ENCODE assay signal across 27 cellular contexts in the genomic region with DNA sequence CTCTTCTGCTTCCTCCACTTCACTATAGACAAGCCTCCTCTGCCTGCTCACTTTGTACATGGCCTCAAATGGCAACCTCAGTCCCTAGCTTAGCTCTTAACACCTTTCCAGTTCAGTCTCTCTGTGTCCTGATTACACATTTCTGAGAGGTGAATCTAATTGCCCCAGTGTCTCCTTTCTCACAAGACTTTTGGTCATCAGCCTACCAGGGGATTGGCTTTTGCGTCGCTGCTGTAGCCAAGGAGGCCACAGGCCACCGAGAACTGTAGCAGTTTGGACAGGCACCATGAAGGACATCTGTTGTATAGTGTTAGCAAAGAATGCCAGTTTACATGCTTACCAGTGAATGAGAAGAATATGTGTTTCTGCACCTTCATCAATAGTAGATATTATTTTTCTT. TPM values are rescaled to one million over a fixed set of nuclear protein-coding genes. Genes with fewer than 3 reads are reported as not detected.
DNase-seq lines count a peak whose midpoint lies in the region; ATAC-seq and TF ChIP-seq lines count a peak whose summit lies in the region.
"Had no signal": no experiment of that assay in that cellular context is flagged by ENCODE, and none has a peak within 500 bp of the region (broad histone marks: within the 10 kb centered on the region; RNA-seq: fewer than 3 reads in every experiment).

No MANE protein-coding gene starts in this region.

- H3K27ac ChIP-seq in VCaP (peak overlapping the region; percentile 73), skeletal muscle tissue (ENCODE audit: low read depth, low read length) (peak overlapping the region; percentile 19)
- H3K27ac ChIP-seq: GM23248, lower lobe of right lung, RWPE1, SK-N-MC, WERI-Rb-1 had no signal

- H3K27me3 ChIP-seq in skeletal muscle tissue (ENCODE audit: control insufficient read depth in 3 of 3, insufficient read depth in 3 of 3, low read length in 3 of 3): no peaks in the 10 kb centered on the region

- no peak overlapping the region for H3K4me3 ChIP-seq in skeletal muscle tissue (ENCODE audit: low read length in 3 of 3)
- H3K4me3 ChIP-seq: GM23248, lower lobe of right lung, mucosa of descending colon, SK-N-MC had no signal

- DNase-seq in activated CD8-positive, alpha-beta T cell treated with anti-CD3 and anti-CD28 coated beads for 36 hours: no peak
- DNase-seq in activated CD8-positive, alpha-beta T cell treated with anti-CD3 and anti-CD28 coated beads, Interleukin-2, amount 10 ng/mL, durations not matched to agents 7 days and 5 days: no peak
- DNase-seq in effector memory CD8-positive, alpha-beta T cell: no peak
- DNase-seq in inferior parietal cortex (ENCODE audit: extremely low spot score) (no peak), foreskin melanocyte (no peak), dermis blood vessel endothelial cell (no peak)
- DNase-seq: activated CD4-positive, alpha-beta T cell treated with anti-CD3 and anti-CD28 coated beads, Interleukin-2, amount 50 U/mL, for 4 hours; activated naive CD4-positive, alpha-beta T cell treated with Interleukin-2 at 50 U/mL for 16 hours; central memory CD4-positive, alpha-beta T cell; erythroblast; GF-D8; GM23248; islet precursor cell; lower lobe of right lung; mucosa of descending colon; NCI-H2081; NCI-H345; NCI-H774; WERI-Rb-1 had no signal

- H3K9me3 ChIP-seq in skeletal muscle tissue (ENCODE audit: control insufficient read depth in 3 of 3, low read length in 3 of 3): no peaks in the 10 kb centered on the region
- H3K9me3 ChIP-seq: lower lobe of right lung, mucosa of descending colon had no signal

- no peaks in the 10 kb centered on the region for H3K27me3 Mint-ChIP-seq in activated CD8-positive, alpha-beta T cell treated with anti-CD3 and anti-CD28 coated beads for 36 hours
- H3K27me3 Mint-ChIP-seq in activated CD8-positive, alpha-beta T cell treated with anti-CD3 and anti-CD28 coated beads, Interleukin-2, amount 10 ng/mL, durations not matched to agents 7 days and 5 days (ENCODE audit: low read depth): no peaks in the 10 kb centered on the region
- no peaks in the 10 kb centered on the region for H3K27me3 Mint-ChIP-seq in effector memory CD8-positive, alpha-beta T cell
- H3K27me3 Mint-ChIP-seq: IgD-negative memory B cell, type B pancreatic cell had no signal

- peaks cover 19 to 30% (median 29%) of the 10 kb centered on the region in 3 donors for H3K4me1 ChIP-seq in skeletal muscle tissue (ENCODE audit: control insufficient read depth in 3 of 3, insufficient read depth in 3 of 3, low read length in 3 of 3)

- H3K9me3 Mint-ChIP-seq in activated CD8-positive, alpha-beta T cell treated with anti-CD3 and anti-CD28 coated beads for 36 hours: no peaks in the 10 kb centered on the region
- H3K9me3 Mint-ChIP-seq in activated CD8-positive, alpha-beta T cell treated with anti-CD3 and anti-CD28 coated beads, Interleukin-2, amount 10 ng/mL, durations not matched to agents 7 days and 5 days (ENCODE audit: insufficient read depth): no peaks in the 10 kb centered on the region
- no peaks in the 10 kb centered on the region for H3K9me3 Mint-ChIP-seq in effector memory CD8-positive, alpha-beta T cell
- H3K9me3 Mint-ChIP-seq: IgD-negative memory B cell, neural crest cell, type B pancreatic cell had no signal

- CTCF ChIA-PET in activated CD8-positive, alpha-beta T cell treated with anti-CD3 and anti-CD28 coated beads for 36 hours (lab: Charles Lee): no interaction called here
- CTCF ChIA-PET in activated CD8-positive, alpha-beta T cell treated with anti-CD3 and anti-CD28 coated beads, Interleukin-2, amount 10 ng/mL, durations not matched to agents 7 days and 5 days (lab: Charles Lee): interaction anchor here (1.4 kb wide), 1 partner anchor 68 kb away, joined by 3 read pairs; no protein-coding TSS in a partner anchor

- H3K4me3 Mint-ChIP-seq in activated CD8-positive, alpha-beta T cell treated with anti-CD3 and anti-CD28 coated beads for 36 hours: no peak overlapping the region
- no peak overlapping the region for H3K4me3 Mint-ChIP-seq in activated CD8-positive, alpha-beta T cell treated with anti-CD3 and anti-CD28 coated beads, Interleukin-2, amount 10 ng/mL, durations not matched to agents 7 days and 5 days
- no peak overlapping the region for H3K4me3 Mint-ChIP-seq in effector memory CD8-positive, alpha-beta T cell
- H3K4me3 Mint-ChIP-seq: neural crest cell, type B pancreatic cell had no signal

- H3K4me1 Mint-ChIP-seq in activated CD8-positive, alpha-beta T cell treated with anti-CD3 and anti-CD28 coated beads for 36 hours (ENCODE audit: low read depth): peaks cover 50% of the 10 kb centered on the region
- H3K4me1 Mint-ChIP-seq in activated CD8-positive, alpha-beta T cell treated with anti-CD3 and anti-CD28 coated beads, Interleukin-2, amount 10 ng/mL, durations not matched to agents 7 days and 5 days (ENCODE audit: low read depth): peaks cover 27% of the 10 kb centered on the region
- peaks cover 29 to 50% of the 10 kb centered on the region in 2 donors for H3K4me1 Mint-ChIP-seq in effector memory CD8-positive, alpha-beta T cell (ENCODE audit: low read depth in 2 of 2)

- peaks cover 52% of the 10 kb centered on the region for H3K36me3 Mint-ChIP-seq in activated CD8-positive, alpha-beta T cell treated with anti-CD3 and anti-CD28 coated beads for 36 hours (ENCODE audit: low read depth)
- peaks cover 49% of the 10 kb centered on the region for H3K36me3 Mint-ChIP-seq in activated CD8-positive, alpha-beta T cell treated with anti-CD3 and anti-CD28 coated beads, Interleukin-2, amount 10 ng/mL, durations not matched to agents 7 days and 5 days (ENCODE audit: low read depth)
- H3K36me3 Mint-ChIP-seq in effector memory CD8-positive, alpha-beta T cell (ENCODE audit: insufficient read depth): peaks cover 38% of the 10 kb centered on the region

- peak overlapping the region; percentile 5 for H3K27ac Mint-ChIP-seq in activated CD8-positive, alpha-beta T cell treated with anti-CD3 and anti-CD28 coated beads for 36 hours
- no peak overlapping the region for H3K27ac Mint-ChIP-seq in activated CD8-positive, alpha-beta T cell treated with anti-CD3 and anti-CD28 coated beads, Interleukin-2, amount 10 ng/mL, durations not matched to agents 7 days and 5 days
- H3K27ac Mint-ChIP-seq in effector memory CD8-positive, alpha-beta T cell: peak overlapping the region; percentile 6 to 47
- H3K27ac Mint-ChIP-seq: IgD-negative memory B cell, type B pancreatic cell had no signal

- H3K9ac ChIP-seq in skeletal muscle tissue (ENCODE audit: low read depth in 1 of 3, low read length in 3 of 3): peak overlapping the region in 1 of 3 donors; percentile 48
- H3K9ac ChIP-seq: GM23248 had no signal

- ATAC-seq in activated CD8-positive, alpha-beta T cell treated with anti-CD3 and anti-CD28 coated beads for 36 hours: no peak
- no peak for ATAC-seq in activated CD8-positive, alpha-beta T cell treated with anti-CD3 and anti-CD28 coated beads, Interleukin-2, amount 10 ng/mL, durations not matched to agents 7 days and 5 days
- ATAC-seq in effector memory CD8-positive, alpha-beta T cell (replicated peaks): no peak
- ATAC-seq: lower lobe of right lung, mucosa of descending colon, sciatic nerve had no signal

- TF ChIP-seq CTCF in activated CD8-positive, alpha-beta T cell treated with anti-CD3 and anti-CD28 coated beads for 36 hours (IDR thresholded peaks at IDR 0.05): no peak
- TF ChIP-seq CTCF in VCaP (conservative IDR thresholded peaks at IDR 0.05): no peak

- peaks cover 3 to 16% (median 16%) of the 10 kb centered on the region in 3 donors for H3K36me3 ChIP-seq in skeletal muscle tissue (ENCODE audit: control insufficient read depth in 3 of 3, insufficient read depth in 3 of 3, low read length in 3 of 3)

- intact Hi-C loops in activated CD8-positive, alpha-beta T cell treated with anti-CD3 and anti-CD28 coated beads for 36 hours (cut with micrococcal nuclease): no loop called here

- POLR2A ChIA-PET in activated CD8-positive, alpha-beta T cell treated with anti-CD3 and anti-CD28 coated beads for 36 hours (lab: Charles Lee): interaction anchor here (1.2 kb wide), 1 partner anchor 9 kb away, joined by 4 read pairs; a partner anchor contains a TSS
- POLR2A ChIA-PET in activated CD8-positive, alpha-beta T cell treated with anti-CD3 and anti-CD28 coated beads, Interleukin-2, amount 10 ng/mL, durations not matched to agents 7 days and 5 days (lab: Charles Lee): interaction anchor here (1.0 kb wide), 1 partner anchor 9 kb away, joined by 4 read pairs; a partner anchor contains a TSS

RNA-seq across cellular contexts. Expression of a gene that starts 8.5 kb away (rescaled TPM):
- 10 to 100 TPM; 68.2 to 78.7 TPM for total RNA-seq in activated CD8-positive, alpha-beta T cell treated with anti-CD3 and anti-CD28 coated beads for 36 hours
- 10 to 100 TPM; 52.5 to 62.4 TPM for total RNA-seq in activated CD8-positive, alpha-beta T cell treated with anti-CD3 and anti-CD28 coated beads, Interleukin-2, amount 10 ng/mL, durations not matched to agents 7 days and 5 days
- 35.0 TPM for total RNA-seq in skeletal muscle tissue
- 26.0 and 48.1 TPM in 2 replicates for total RNA-seq in dermis blood vessel endothelial cell
